In genomic region chr17:69269174-69269998, GRCh38 we compare ENCODE assay signal across 11 cellular contexts. TPM values are rescaled to one million over a fixed set of nuclear protein-coding genes. Genes with fewer than 3 reads are reported as not detected.
DNase-seq lines count a peak whose midpoint lies in the region; ATAC-seq, FAIRE-seq and TF ChIP-seq lines count a peak whose summit lies in the region.
"Had no signal": no experiment of that assay in that cellular context is flagged by ENCODE, and none has a peak within 500 bp of the region (broad histone marks: within the 10 kb centered on the region; RNA-seq: fewer than 3 reads in every experiment).

No MANE protein-coding gene starts in this region.

- H3K36me3 ChIP-seq in RWPE2 (ENCODE audit: low read depth) (no peaks in the 10 kb centered on the region; the same call in 1 of the 2 replicates), small intestine (ENCODE audit: control insufficient read depth in 2 of 2, insufficient read depth in 2 of 2, low read length in 2 of 2) (no peaks in the 10 kb centered on the region)
- H3K36me3 ChIP-seq: upper lobe of left lung had no signal

- FAIRE-seq in H54 (lab: Jason Lieb, UNC) (peak; percentile 67), small intestine (lab: Jason Lieb, UNC) (no peak)

- DNase-seq in H54 (ENCODE audit: insufficient read length, low spot score) (no peak), RWPE2 (ENCODE audit: low spot score) (no peak), fibroblast of mammary gland (ENCODE audit: low read depth) (peak; percentile 62), pulmonary artery endothelial cell (ENCODE audit: low read depth, low spot score) (peak; percentile 29), iPS-NIHi7 (ENCODE audit: extremely low spot score) (no peak), small intestine (no peak)
- no peak for DNase-seq in stimulated activated CD4-positive, alpha-beta T cell treated with anti-CD3 and anti-CD28 coated beads, Interleukin-4, amount 100 ng/mL, for 24 hours
- DNase-seq: esophagus squamous epithelium, NCI-H146, upper lobe of left lung had no signal

- ATAC-seq in RWPE2 (ENCODE audit: low read depth) = peak; percentile 88
- no peak for ATAC-seq in HG03354 (IDR thresholded peaks at IDR 0.05; ENCODE audit: poor library complexity, severe bottlenecking, unreplicated experiment)

- H3K4me1 ChIP-seq in RWPE2 (ENCODE audit: insufficient read depth, poor library complexity, severe bottlenecking) (peaks cover 24% of the 10 kb centered on the region), small intestine (ENCODE audit: control insufficient read depth in 2 of 2, insufficient read depth in 1 of 2, low read depth in 1 of 2, low read length in 1 of 2) (no peaks in the 10 kb centered on the region)
- H3K4me1 ChIP-seq: esophagus squamous epithelium, upper lobe of left lung had no signal

- 78 to 87% (median 85%) methylated on average over 6 of the region's 6 CpGs for WGBS in small intestine, 3 donors

- no peak for TF ChIP-seq CTCF in RWPE2 (IDR thresholded peaks at IDR 0.05; ENCODE audit: poor library complexity, severe bottlenecking)
- TF ChIP-seq CTCF in fibroblast of mammary gland (conservative IDR thresholded peaks at IDR 0.05; ENCODE audit: control insufficient read depth, insufficient read depth, low read depth, low read length) = no peak

- TF ChIP-seq POLR2A in H54 (IDR thresholded peaks at IDR 0.05; ENCODE audit: low read depth, low read length) = no peak

- H3K4me3 ChIP-seq in RWPE2 (ENCODE audit: severe bottlenecking) = no peak overlapping the region
- H3K4me3 ChIP-seq in fibroblast of mammary gland (ENCODE audit: control insufficient read depth, low read depth, low read length) = no peak overlapping the region
- H3K4me3 ChIP-seq in small intestine (ENCODE audit: low read depth in 1 of 2, low read length in 2 of 2) = no peak overlapping the region
- H3K4me3 ChIP-seq: esophagus squamous epithelium, upper lobe of left lung had no signal

- H3K27me3 ChIP-seq in RWPE2 (ENCODE audit: insufficient read depth, poor library complexity, severe bottlenecking) (no peaks in the 10 kb centered on the region), small intestine (ENCODE audit: control insufficient read depth in 2 of 2, insufficient read depth in 2 of 2, low read length in 2 of 2) (no peaks in the 10 kb centered on the region)
- H3K27me3 ChIP-seq: esophagus squamous epithelium, upper lobe of left lung had no signal

- H3K27ac ChIP-seq in RWPE2 (ENCODE audit: poor library complexity, severe bottlenecking) (peak overlapping the region; percentile 79), small intestine (ENCODE audit: low read depth in 1 of 2, low read length in 1 of 2) (no peak overlapping the region)
- H3K27ac ChIP-seq: esophagus squamous epithelium, upper lobe of left lung had no signal

- H3K9me3 ChIP-seq in RWPE2 (ENCODE audit: severe bottlenecking) = no peaks in the 10 kb centered on the region
- H3K9me3 ChIP-seq in small intestine (ENCODE audit: control insufficient read depth, low read depth) = no peaks in the 10 kb centered on the region
- H3K9me3 ChIP-seq: esophagus squamous epithelium, upper lobe of left lung had no signal

RNA-seq across cellular contexts. Expression of gene ABCA10, which starts 40.8 kb away (rescaled TPM):
- total RNA-seq in pulmonary artery endothelial cell = 0.40 and 0.53 TPM in 2 replicates
- 10 to 100 TPM in 1 of 3 donors, 1 to 10 TPM in 2; 2.4 to 21.0 (median 8.6) TPM for polyA plus RNA-seq in small intestine

RNA-seq across cellular contexts. Expression of gene ABCA5, which starts 57.5 kb away (rescaled TPM):
- total RNA-seq in pulmonary artery endothelial cell = 12.9 and 14.6 TPM in 2 replicates
- polyA plus RNA-seq in small intestine = 10 to 100 TPM; 11.5 to 57.0 (median 25.7) TPM

Comparison
In these comparisons a context has a peak if more than half of its experiments do, and no peak if none do; other contexts are left out.
1. DNase-seq: peak in fibroblast of mammary gland (single experiment) and pulmonary artery endothelial cell (single experiment); none in H54 (single experiment), RWPE2 (single experiment), iPS-NIHi7 (single experiment), stimulated activated CD4-positive, alpha-beta T cell treated with anti-CD3 and anti-CD28 coated beads, Interleukin-4, amount 100 ng/mL, for 24 hours (single experiment) and small intestine (single experiment).